9 cellular contexts compared by ENCODE assay signal in genomic region chr4:110344165-110344564, GRCh38.
DNase-seq lines count a peak whose midpoint lies in the region; ATAC-seq and TF ChIP-seq lines count a peak whose summit lies in the region.
"Had no signal": no experiment of that assay in that cellular context is flagged by ENCODE, and none has a peak within 500 bp of the region (broad histone marks: within the 10 kb centered on the region; RNA-seq: fewer than 3 reads in every experiment).

No MANE protein-coding gene starts in this region.

- H3K4ac ChIP-seq in IMR-90 (ENCODE audit: low read depth, low read length) = no peak overlapping the region

- H3K14ac ChIP-seq in IMR-90 (replicated peaks; ENCODE audit: low read depth, low read length) = no peak overlapping the region

- ATAC-seq in IMR-90 (ENCODE audit: low read depth) (no peak), GM18505 (IDR thresholded peaks at IDR 0.05; ENCODE audit: unreplicated experiment) (no peak), HG03175 (IDR thresholded peaks at IDR 0.05; ENCODE audit: unreplicated experiment) (no peak)

- H3K27ac Mint-ChIP-seq in mesothelial cell of epicardium = no peak overlapping the region

- no peaks in the 10 kb centered on the region for H3K79me1 ChIP-seq in IMR-90 (ENCODE audit: low read depth in 1 of 2, low read length in 2 of 2)

- H4K91ac ChIP-seq in IMR-90 (ENCODE audit: insufficient read depth, low read depth, low read length) = no peak overlapping the region

- no peaks in the 10 kb centered on the region for H3K9me3 Mint-ChIP-seq in mesothelial cell of epicardium

- H2BK120ac ChIP-seq in IMR-90 (ENCODE audit: low read depth, low read length) = no peak overlapping the region

- POLR2A ChIA-PET in IMR-90 (lab: Charles Lee; ENCODE audit: unreplicated experiment) = no interaction called here

- in situ Hi-C loops in IMR-90 (cut with MboI; ENCODE audit: low sequenced_read_pairs) = no loop called here

- no peak overlapping the region for H2AK9ac ChIP-seq in IMR-90 (replicated peaks; ENCODE audit: low read depth, low read length, poor library complexity)

- H4K20me1 ChIP-seq in IMR-90 (ENCODE audit: insufficient read depth, low read length) = no peaks in the 10 kb centered on the region

- DNase-seq in EH (ENCODE audit: low read depth) = peak; percentile 20
- no peak for DNase-seq in IMR-90
- DNase-seq in adipocyte (ENCODE audit: low read depth) = peak; percentile 48
- no peak for DNase-seq in mesothelial cell of epicardium (ENCODE audit: low spot score in 2 of 2, unreplicated experiment in 2 of 2)
- DNase-seq in dorsolateral prefrontal cortex = no peak
- no peak for DNase-seq in pons (ENCODE audit: low spot score)
- DNase-seq: foreskin melanocyte had no signal

- no peaks in the 10 kb centered on the region for H3K9me1 ChIP-seq in IMR-90 (ENCODE audit: insufficient read depth, low read length)

- H3K4me3 Mint-ChIP-seq in mesothelial cell of epicardium = no peak overlapping the region

- H3K18ac ChIP-seq in IMR-90 (ENCODE audit: low read depth, low read length) = no peak overlapping the region

- H3K4me2 ChIP-seq in IMR-90 (ENCODE audit: low read depth, low read length) = no peak overlapping the region

- no peaks in the 10 kb centered on the region for H3K9me3 ChIP-seq in IMR-90 (ENCODE audit: control insufficient read depth, insufficient read depth, low read length)
- H3K9me3 ChIP-seq in adipocyte (ENCODE audit: control insufficient read depth, low read length) = peaks cover 3% of the 10 kb centered on the region

- no CpG with 5 or more reads among the region's 1 CpG for WGBS in IMR-90 (ENCODE audit: extremely low coverage in 2 of 2, insufficient read length in 1 of 2), 2 experiments

- H2BK15ac ChIP-seq in IMR-90 (ENCODE audit: low read depth, low read length) = no peak overlapping the region

- H2BK20ac ChIP-seq in IMR-90 (ENCODE audit: low read depth, low read length) = no peak overlapping the region

- H3K56ac ChIP-seq in IMR-90 (ENCODE audit: extremely low read depth, insufficient read depth, low read length) = no peak overlapping the region

- peaks cover 5% of the 10 kb centered on the region for H3K4me1 Mint-ChIP-seq in mesothelial cell of epicardium

- H3K27ac ChIP-seq in IMR-90 (ENCODE audit: insufficient read depth, low read length) (no peak overlapping the region), dorsolateral prefrontal cortex (no peak overlapping the region)

- H3K27me3 ChIP-seq in IMR-90 (ENCODE audit: control insufficient read depth, insufficient read depth, low read length) (no peaks in the 10 kb centered on the region), adipocyte (replicated peaks; ENCODE audit: control insufficient read depth, insufficient read depth, low read length) (no peaks in the 10 kb centered on the region), dorsolateral prefrontal cortex (peaks cover 0 to 4% (median 0%) of the 10 kb centered on the region in 45 donors)

- no peaks in the 10 kb centered on the region for H3K36me3 Mint-ChIP-seq in mesothelial cell of epicardium

- CTCF ChIA-PET in IMR-90 (lab: Yijun Ruan, JAX) = no interaction called here

- H3K4me3 ChIP-seq in IMR-90 (ENCODE audit: insufficient read depth, low read depth, low read length) (no peak overlapping the region), adipocyte (ENCODE audit: low read length) (no peak overlapping the region), dorsolateral prefrontal cortex (no peak overlapping the region)

- no peaks in the 10 kb centered on the region for H3K36me3 ChIP-seq in IMR-90 (ENCODE audit: control insufficient read depth, insufficient read depth, low read length)
- H3K36me3 ChIP-seq in adipocyte (ENCODE audit: control insufficient read depth, insufficient read depth, low read length, severe bottlenecking) = no peaks in the 10 kb centered on the region

- no peak overlapping the region for H2AK5ac ChIP-seq in IMR-90 (ENCODE audit: low read depth, low read length)

- dilution Hi-C loops in IMR-90 (cut with HindIII; ENCODE audit: low sequenced_read_pairs, unreplicated experiment) = no loop called here

- H3K9ac ChIP-seq in IMR-90 (ENCODE audit: low read depth, low read length) (no peak overlapping the region), adipocyte (ENCODE audit: low read length) (no peak overlapping the region)

- H4K8ac ChIP-seq in IMR-90 (ENCODE audit: low read depth in 2 of 2, low read length in 2 of 2) = no peak overlapping the region

- H2AFZ ChIP-seq in IMR-90 (replicated peaks; ENCODE audit: low read length, poor library complexity) = no peak overlapping the region

- no peak overlapping the region for H3K23ac ChIP-seq in IMR-90 (ENCODE audit: low read depth, low read length)

- no peaks in the 10 kb centered on the region for H3K27me3 Mint-ChIP-seq in mesothelial cell of epicardium (ENCODE audit: low read depth)

- intact Hi-C loops in IMR-90 (cut with micrococcal nuclease) (loop anchor here (5.0 kb wide), 1 partner anchor 163 kb away; no protein-coding TSS in a partner anchor), dorsolateral prefrontal cortex (cut with DNase I) (no loop called here)

- no TSS peak for BruUV-seq in IMR-90 (replicated peaks; lab: Mats Ljungman, UMichigan)

- TF ChIP-seq RAD21 in IMR-90 (IDR thresholded peaks at IDR 0.05; ENCODE audit: low read length) = peak; percentile 34; the same call in 1 of the 2 replicates

- H2BK5ac ChIP-seq in IMR-90 (ENCODE audit: low read depth, low read length, poor library complexity, severe bottlenecking) = no peak overlapping the region

- TF ChIP-seq POLR2A in IMR-90 (IDR thresholded peaks at IDR 0.05; ENCODE audit: low read depth, low read length) = no peak
- no peak for TF ChIP-seq POLR2A in GM18505 (IDR thresholded peaks at IDR 0.05; ENCODE audit: borderline replicate concordance, extremely low read depth, insufficient read depth, insufficient read length)

- peak; percentile 28; the same call in 1 of the 2 replicates for TF ChIP-seq CTCF in IMR-90 (conservative IDR thresholded peaks at IDR 0.05; ENCODE audit: low read depth, low read length)
- peak; percentile 47 for TF ChIP-seq CTCF in mesothelial cell of epicardium (IDR thresholded peaks at IDR 0.05; ENCODE audit: unreplicated experiment)
- peak in 11 of 56 donors; percentile 12 to 23 (median 21) for TF ChIP-seq CTCF in dorsolateral prefrontal cortex (IDR thresholded peaks at IDR 0.05 in 54 of 56, conservative IDR thresholded peaks at IDR 0.05 in 2 of 56; ENCODE audit: low read depth in 1 of 56, partially characterized antibody in 56 of 56)

- no peaks in the 10 kb centered on the region for H3K4me1 ChIP-seq in IMR-90 (ENCODE audit: control insufficient read depth, insufficient read depth, low read length)
- no peaks in the 10 kb centered on the region for H3K4me1 ChIP-seq in adipocyte (ENCODE audit: control insufficient read depth, insufficient read depth, low read length)

- no peak overlapping the region for H4K5ac ChIP-seq in IMR-90 (ENCODE audit: low read depth, low read length)

TF ChIP-seq in IMR-90, 13 proteins besides CTCF, POLR2A, EP300 and RAD21:
- TF ChIP-seq NFE2L2 (IDR thresholded peaks at IDR 0.05; ENCODE audit: low read depth, low read length) (no peak), MXI1 (IDR thresholded peaks at IDR 0.05; ENCODE audit: borderline replicate concordance, low read depth, low read length) (no peak), FOS (IDR thresholded peaks at IDR 0.05; ENCODE audit: low read depth, low read length) (no peak), RCOR1 (IDR thresholded peaks at IDR 0.05; ENCODE audit: insufficient replicate concordance, low read length) (no peak), BHLHE40 (IDR thresholded peaks at IDR 0.05; ENCODE audit: low read depth, low read length) (no peak), MAFK (IDR thresholded peaks at IDR 0.05; ENCODE audit: low read depth, low read length) (no peak), CEBPB (IDR thresholded peaks at IDR 0.05; ENCODE audit: low read depth, low read length) (no peak), SMC3 (IDR thresholded peaks at IDR 0.05; ENCODE audit: low read depth, low read length) (no peak), MAZ (IDR thresholded peaks at IDR 0.05; ENCODE audit: borderline replicate concordance, low read depth, low read length) (no peak), USF2 (IDR thresholded peaks at IDR 0.05; ENCODE audit: low read depth, low read length) (no peak)

Comparison
In these comparisons a context has a peak if more than half of its experiments do, and no peak if none do; other contexts are left out.
1. DNase-seq: peak in EH (single experiment) and adipocyte (single experiment); none in IMR-90 (single experiment), mesothelial cell of epicardium (0 of 2), dorsolateral prefrontal cortex (0 of 10) and pons (single experiment).